10 cellular contexts compared by ENCODE assay signal in the genomic region with DNA sequence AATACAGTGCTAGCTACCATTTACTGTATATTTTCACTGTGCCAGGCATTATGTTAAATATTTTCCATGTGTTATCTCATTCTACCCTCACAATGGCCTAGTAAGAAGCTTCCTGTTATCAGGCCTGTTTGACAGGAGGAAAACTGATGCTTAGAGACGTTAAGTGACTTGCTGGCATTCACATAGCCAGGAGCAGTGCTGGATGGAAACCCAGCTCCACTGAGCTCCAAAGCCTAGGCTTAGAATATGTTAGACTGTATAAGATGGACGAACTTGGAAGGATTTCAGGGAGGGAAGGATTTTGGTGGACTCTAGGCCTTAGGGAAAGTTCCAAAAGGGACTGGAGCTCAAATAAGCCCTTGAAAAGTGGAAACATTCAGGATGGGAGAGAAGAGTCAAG. TPM values are rescaled to one million over a fixed set of nuclear protein-coding genes. Genes with fewer than 3 reads are reported as not detected.
DNase-seq lines count a peak whose midpoint lies in the region; ATAC-seq and TF ChIP-seq lines count a peak whose summit lies in the region.
"Had no signal": no experiment of that assay in that cellular context is flagged by ENCODE, and none has a peak within 500 bp of the region (broad histone marks: within the 10 kb centered on the region; RNA-seq: fewer than 3 reads in every experiment).

No MANE protein-coding gene starts in this region.

- H3K4me3 ChIP-seq in body of pancreas (peak overlapping the region in 1 of 2 donors; percentile 1), mononuclear cell (ENCODE audit: low read length) (peak overlapping the region; percentile 98)

- H3K9me3 Mint-ChIP-seq in HFFc6 = peaks cover 7% of the 10 kb centered on the region

- ATAC-seq in body of pancreas = no peak
- ATAC-seq in HG03565 (IDR thresholded peaks at IDR 0.05; ENCODE audit: unreplicated experiment) = no peak
- ATAC-seq in HG02870 (IDR thresholded peaks at IDR 0.05; ENCODE audit: unreplicated experiment) = no peak

- WGBS in body of pancreas, 2 donors = 37 to 47% methylated on average over 2 of the region's 2 CpGs

- H3K4me1 ChIP-seq in body of pancreas = peaks cover 71% of the 10 kb centered on the region
- peaks cover 71% of the 10 kb centered on the region for H3K4me1 ChIP-seq in mononuclear cell (ENCODE audit: insufficient read depth, low read length)

- no peaks in the 10 kb centered on the region for H3K36me3 ChIP-seq in body of pancreas (replicated peaks in 1 of 2; ENCODE audit: insufficient read depth in 1 of 2, low read depth in 2 of 2)

- intact Hi-C loops in body of pancreas (cut with DNase I) = no loop called here

- peaks cover 72% of the 10 kb centered on the region for H3K4me1 Mint-ChIP-seq in HFFc6 (ENCODE audit: low read depth)

- TF ChIP-seq CTCF in 22Rv1 (IDR thresholded peaks at IDR 0.05) (no peak), HFFc6 (IDR thresholded peaks at IDR 0.05) (no peak), body of pancreas (IDR thresholded peaks at IDR 0.05) (no peak)

- H3K27me3 ChIP-seq in body of pancreas = no peaks in the 10 kb centered on the region
- no peaks in the 10 kb centered on the region for H3K27me3 ChIP-seq in mononuclear cell (ENCODE audit: insufficient read depth, low read length)

- H3K27me3 Mint-ChIP-seq in HFFc6 (ENCODE audit: insufficient read depth) = peaks cover 45% of the 10 kb centered on the region

- peak overlapping the region; percentile 96 for H3K4me3 Mint-ChIP-seq in HFFc6

- DNase-seq in HFFc6 (no peak), body of pancreas (no peak), DMS153 (lab: John Stamatoyannopoulos, UW) (no peak), A172 (ENCODE audit: low spot score) (no peak)
- DNase-seq: NCI-H2081; stimulated activated CD8-positive, alpha-beta memory T cell treated with anti-CD3 and anti-CD28 coated beads, Interleukin-4, amount 100 ng/mL, for 48 hours had no signal

- no peak for TF ChIP-seq POLR2A in body of pancreas (IDR thresholded peaks at IDR 0.05)

- H3K9me3 ChIP-seq in body of pancreas (no peaks in the 10 kb centered on the region), mononuclear cell (ENCODE audit: low read depth, low read length) (no peaks in the 10 kb centered on the region)

- H3K27ac ChIP-seq in 22Rv1 = 0 out of 2 replicates have a peak overlapping the region, but pooled peaks have one; percentile 3
- peak overlapping the region in 3 of 4 donors; percentile 6 to 90 (median 42) for H3K27ac ChIP-seq in body of pancreas

- H3K36me3 Mint-ChIP-seq in HFFc6 (ENCODE audit: low read depth) = peaks cover 67% of the 10 kb centered on the region

- H3K27ac Mint-ChIP-seq in HFFc6 = peak overlapping the region; percentile 91

RNA-seq across cellular contexts. Expression of gene CD44, which starts 2.1 kb away (rescaled TPM):
- 1,000 to 10,000 TPM; 1,912 to 2,221 (median 2,175) TPM for total RNA-seq in HFFc6 (2021; fragmentation: NEBNext Ultra II Directional; extraction: Animal tissue kit (Norgen Biotek cat#: 25700))
- total RNA-seq in body of pancreas (100 to 1,000 TPM; 266 to 433 TPM), mononuclear cell (1,071 TPM)
- 179 and 324 TPM in 2 replicates for total RNA-seq in A172 (2014; rRNA removed; shearing (Covaris generic))
